1 cellular context compared by ENCODE assay signal in the genomic region with DNA sequence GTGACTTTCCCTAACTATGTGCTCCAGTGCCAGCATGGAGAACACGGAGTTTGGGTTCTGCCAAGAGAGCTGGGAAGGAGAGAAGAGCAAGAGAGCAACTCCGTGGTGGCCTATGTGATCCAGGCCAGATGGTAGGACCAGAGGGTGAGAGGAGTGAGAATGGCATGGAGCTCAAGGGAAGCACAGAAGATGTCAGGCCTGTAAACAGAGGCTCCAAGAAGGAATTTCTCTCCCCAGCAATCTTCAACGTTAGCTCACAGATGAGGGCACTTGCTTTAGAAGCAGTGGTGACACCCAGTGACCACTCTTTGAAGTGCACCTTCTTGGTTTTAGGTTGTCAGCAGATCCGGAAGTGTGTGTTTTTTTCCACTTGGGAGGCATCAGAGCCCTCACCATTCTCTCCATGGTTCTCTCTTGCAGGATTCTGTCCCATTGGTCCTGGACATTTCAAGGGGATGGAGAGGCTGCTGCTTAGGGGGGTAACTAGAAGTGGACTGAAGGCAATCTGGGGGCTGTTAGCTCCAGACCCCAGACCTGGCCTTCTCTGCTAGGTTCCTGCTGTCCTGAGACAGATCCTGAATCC.
TF ChIP-seq lines count a peak whose summit lies in the region.

No MANE protein-coding gene starts in this region.

TF ChIP-seq in HepG2, 621 proteins besides CTCF, POLR2A, EP300 and RAD21 (continued from another document):
- TF ChIP-seq, protein P1, sequence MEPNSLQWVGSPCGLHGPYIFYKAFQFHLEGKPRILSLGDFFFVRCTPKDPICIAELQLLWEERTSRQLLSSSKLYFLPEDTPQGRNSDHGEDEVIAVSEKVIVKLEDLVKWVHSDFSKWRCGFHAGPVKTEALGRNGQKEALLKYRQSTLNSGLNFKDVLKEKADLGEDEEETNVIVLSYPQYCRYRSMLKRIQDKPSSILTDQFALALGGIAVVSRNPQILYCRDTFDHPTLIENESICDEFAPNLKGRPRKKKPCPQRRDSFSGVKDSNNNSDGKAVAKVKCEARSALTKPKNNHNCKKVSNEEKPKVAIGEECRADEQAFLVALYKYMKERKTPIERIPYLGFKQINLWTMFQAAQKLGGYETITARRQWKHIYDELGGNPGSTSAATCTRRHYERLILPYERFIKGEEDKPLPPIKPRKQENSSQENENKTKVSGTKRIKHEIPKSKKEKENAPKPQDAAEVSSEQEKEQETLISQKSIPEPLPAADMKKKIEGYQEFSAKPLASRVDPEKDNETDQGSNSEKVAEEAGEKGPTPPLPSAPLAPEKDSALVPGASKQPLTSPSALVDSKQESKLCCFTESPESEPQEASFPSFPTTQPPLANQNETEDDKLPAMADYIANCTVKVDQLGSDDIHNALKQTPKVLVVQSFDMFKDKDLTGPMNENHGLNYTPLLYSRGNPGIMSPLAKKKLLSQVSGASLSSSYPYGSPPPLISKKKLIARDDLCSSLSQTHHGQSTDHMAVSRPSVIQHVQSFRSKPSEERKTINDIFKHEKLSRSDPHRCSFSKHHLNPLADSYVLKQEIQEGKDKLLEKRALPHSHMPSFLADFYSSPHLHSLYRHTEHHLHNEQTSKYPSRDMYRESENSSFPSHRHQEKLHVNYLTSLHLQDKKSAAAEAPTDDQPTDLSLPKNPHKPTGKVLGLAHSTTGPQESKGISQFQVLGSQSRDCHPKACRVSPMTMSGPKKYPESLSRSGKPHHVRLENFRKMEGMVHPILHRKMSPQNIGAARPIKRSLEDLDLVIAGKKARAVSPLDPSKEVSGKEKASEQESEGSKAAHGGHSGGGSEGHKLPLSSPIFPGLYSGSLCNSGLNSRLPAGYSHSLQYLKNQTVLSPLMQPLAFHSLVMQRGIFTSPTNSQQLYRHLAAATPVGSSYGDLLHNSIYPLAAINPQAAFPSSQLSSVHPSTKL (CRISPR knock-in tag; IDR thresholded peaks at IDR 0.05), result 0 out of 2 replicates have a peak, but pooled peaks have one; percentile 29
- TF ChIP-seq ZBTB7A (CRISPR knock-in tag; IDR thresholded peaks at IDR 0.05) (no peak), ZNF3 (CRISPR knock-in tag; IDR thresholded peaks at IDR 0.05) (no peak), ZNF343 (CRISPR knock-in tag; IDR thresholded peaks at IDR 0.05) (no peak), ZMYM4 (CRISPR knock-in tag; IDR thresholded peaks at IDR 0.05) (peak; percentile 22; the same call in 1 of the 2 replicates), ZNF567 (CRISPR knock-in tag; IDR thresholded peaks at IDR 0.05; ENCODE audit: borderline replicate concordance) (no peak), THAP11 (CRISPR knock-in tag; IDR thresholded peaks at IDR 0.05) (0 out of 2 replicates have a peak, but pooled peaks have one; percentile 11), FOXK2 (IDR thresholded peaks at IDR 0.05) (no peak), ZNF563 (CRISPR knock-in tag; IDR thresholded peaks at IDR 0.05) (no peak), ZNF292 (CRISPR knock-in tag; IDR thresholded peaks at IDR 0.05; ENCODE audit: borderline replicate concordance, low read depth) (0 out of 2 replicates have a peak, but pooled peaks have one; percentile 30), MIXL1 (CRISPR knock-in tag; IDR thresholded peaks at IDR 0.05) (0 out of 2 replicates have a peak, but pooled peaks have one; percentile 42), ZNF230 (CRISPR knock-in tag; IDR thresholded peaks at IDR 0.05) (no peak), MAFF (IDR thresholded peaks at IDR 0.05; ENCODE audit: low read depth, low read length) (peak; percentile 49), ZNF775 (CRISPR knock-in tag; IDR thresholded peaks at IDR 0.05; ENCODE audit: borderline replicate concordance) (no peak), HOXD1 (CRISPR knock-in tag; IDR thresholded peaks at IDR 0.05) (no peak), RXRB (CRISPR knock-in tag; IDR thresholded peaks at IDR 0.05; ENCODE audit: borderline replicate concordance) (peak; percentile 32; the same call in 1 of the 2 replicates), ZNF788 (CRISPR knock-in tag; IDR thresholded peaks at IDR 0.05; ENCODE audit: borderline replicate concordance) (0 out of 2 replicates have a peak, but pooled peaks have one; percentile 12), FOSL2 (CRISPR knock-in tag; IDR thresholded peaks at IDR 0.05) (no peak), TP53 (CRISPR knock-in tag; conservative IDR thresholded peaks at IDR 0.05) (no peak), ELF3 (CRISPR knock-in tag; IDR thresholded peaks at IDR 0.05) (peak; percentile 82), HNRNPUL1 (IDR thresholded peaks at IDR 0.05; ENCODE audit: low read depth, low read length) (no peak), ZNF709 (CRISPR knock-in tag; IDR thresholded peaks at IDR 0.05) (no peak)
- TF ChIP-seq, protein P2, sequence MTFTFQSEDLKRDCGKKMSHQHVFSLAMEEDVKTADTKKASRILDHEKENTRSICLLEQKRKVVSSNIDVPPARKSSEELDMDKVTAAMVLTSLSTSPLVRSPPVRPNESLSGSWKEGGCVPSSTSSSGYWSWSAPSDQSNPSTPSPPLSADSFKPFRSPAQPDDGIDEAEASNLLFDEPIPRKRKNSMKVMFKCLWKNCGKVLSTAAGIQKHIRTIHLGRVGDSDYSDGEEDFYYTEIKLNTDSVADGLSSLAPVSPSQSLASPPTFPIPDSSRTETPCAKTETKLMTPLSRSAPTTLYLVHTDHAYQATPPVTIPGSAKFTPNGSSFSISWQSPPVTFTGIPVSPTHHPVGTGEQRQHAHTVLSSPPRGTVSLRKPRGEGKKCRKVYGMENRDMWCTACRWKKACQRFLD (CRISPR knock-in tag; IDR thresholded peaks at IDR 0.05; ENCODE audit: borderline replicate concordance), result no peak
- TF ChIP-seq, protein P3, sequence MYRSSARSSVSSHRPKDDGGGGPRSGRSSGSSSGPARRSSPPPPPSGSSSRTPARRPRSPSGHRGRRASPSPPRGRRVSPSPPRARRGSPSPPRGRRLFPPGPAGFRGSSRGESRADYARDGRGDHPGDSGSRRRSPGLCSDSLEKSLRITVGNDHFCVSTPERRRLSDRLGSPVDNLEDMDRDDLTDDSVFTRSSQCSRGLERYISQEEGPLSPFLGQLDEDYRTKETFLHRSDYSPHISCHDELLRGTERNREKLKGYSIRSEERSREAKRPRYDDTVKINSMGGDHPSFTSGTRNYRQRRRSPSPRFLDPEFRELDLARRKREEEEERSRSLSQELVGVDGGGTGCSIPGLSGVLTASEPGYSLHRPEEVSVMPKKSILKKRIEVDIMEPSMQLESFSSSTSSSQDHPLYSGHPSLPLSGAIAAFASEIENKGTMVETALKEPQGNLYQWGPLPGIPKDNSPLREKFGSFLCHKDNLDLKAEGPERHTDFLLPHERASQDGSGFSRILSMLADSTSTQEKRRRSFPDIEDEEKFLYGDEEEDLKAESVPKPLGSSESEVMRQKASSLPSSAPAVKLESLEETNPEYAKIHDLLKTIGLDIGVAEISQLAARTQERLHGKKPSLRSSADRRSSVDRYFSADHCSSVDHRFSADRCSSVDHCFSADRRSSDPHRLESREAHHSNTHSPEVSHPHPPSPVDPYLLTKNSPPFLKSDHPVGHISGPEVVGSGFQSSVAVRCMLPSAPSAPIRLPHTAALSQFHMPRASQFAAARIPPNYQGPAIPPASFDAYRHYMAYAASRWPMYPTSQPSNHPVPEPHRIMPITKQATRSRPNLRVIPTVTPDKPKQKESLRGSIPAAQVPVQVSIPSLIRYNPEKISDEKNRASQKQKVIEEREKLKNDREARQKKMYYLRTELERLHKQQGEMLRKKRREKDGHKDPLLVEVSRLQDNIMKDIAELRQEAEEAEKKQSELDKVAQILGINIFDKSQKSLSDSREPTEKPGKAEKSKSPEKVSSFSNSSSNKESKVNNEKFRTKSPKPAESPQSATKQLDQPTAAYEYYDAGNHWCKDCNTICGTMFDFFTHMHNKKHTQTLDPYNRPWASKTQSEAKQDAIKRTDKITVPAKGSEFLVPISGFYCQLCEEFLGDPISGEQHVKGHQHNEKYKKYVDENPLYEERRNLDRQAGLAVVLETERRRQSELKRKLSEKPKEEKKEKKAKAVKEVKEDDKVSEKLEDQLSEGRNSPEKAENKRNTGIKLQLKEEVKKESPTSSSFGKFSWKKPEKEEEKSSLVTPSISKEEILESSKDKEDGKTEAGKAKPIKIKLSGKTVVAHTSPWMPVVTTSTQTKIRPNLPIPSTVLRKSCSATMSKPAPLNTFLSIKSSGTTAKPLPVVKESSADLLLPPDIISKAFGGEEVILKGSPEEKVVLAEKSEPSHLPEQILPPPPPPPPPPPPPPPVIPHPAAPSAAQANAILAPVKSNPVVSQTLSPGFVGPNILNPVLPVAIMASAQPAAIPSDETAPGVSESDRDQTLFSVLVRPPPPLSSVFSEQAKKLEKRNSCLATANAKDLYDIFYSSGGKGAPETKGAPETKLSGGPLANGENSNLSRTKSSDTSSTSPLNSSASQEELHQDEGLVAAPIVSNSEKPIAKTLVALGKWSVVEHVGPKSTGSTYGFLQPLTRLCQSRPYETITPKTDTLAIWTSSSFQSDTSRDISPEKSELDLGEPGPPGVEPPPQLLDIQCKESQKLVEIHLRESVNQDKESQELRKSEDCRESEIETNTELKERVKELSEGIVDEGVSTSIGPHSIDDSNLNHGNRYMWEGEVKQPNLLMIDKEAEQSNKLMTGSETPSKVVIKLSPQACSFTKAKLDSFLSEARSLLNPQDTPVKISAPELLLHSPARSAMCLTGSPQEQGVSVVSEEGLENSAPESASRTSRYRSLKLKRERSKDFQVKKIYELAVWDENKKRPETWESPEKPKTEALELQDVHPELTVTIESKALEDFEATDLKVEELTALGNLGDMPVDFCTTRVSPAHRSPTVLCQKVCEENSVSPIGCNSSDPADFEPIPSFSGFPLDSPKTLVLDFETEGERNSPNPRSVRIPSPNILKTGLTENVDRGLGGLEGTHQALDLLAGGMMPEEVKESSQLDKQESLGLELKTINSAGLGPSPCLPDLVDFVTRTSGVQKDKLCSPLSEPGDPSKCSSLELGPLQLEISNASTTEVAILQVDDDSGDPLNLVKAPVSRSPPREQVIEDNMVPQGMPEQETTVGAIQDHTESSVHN (CRISPR knock-in tag; IDR thresholded peaks at IDR 0.05), result no peak
- TF ChIP-seq, protein P4, sequence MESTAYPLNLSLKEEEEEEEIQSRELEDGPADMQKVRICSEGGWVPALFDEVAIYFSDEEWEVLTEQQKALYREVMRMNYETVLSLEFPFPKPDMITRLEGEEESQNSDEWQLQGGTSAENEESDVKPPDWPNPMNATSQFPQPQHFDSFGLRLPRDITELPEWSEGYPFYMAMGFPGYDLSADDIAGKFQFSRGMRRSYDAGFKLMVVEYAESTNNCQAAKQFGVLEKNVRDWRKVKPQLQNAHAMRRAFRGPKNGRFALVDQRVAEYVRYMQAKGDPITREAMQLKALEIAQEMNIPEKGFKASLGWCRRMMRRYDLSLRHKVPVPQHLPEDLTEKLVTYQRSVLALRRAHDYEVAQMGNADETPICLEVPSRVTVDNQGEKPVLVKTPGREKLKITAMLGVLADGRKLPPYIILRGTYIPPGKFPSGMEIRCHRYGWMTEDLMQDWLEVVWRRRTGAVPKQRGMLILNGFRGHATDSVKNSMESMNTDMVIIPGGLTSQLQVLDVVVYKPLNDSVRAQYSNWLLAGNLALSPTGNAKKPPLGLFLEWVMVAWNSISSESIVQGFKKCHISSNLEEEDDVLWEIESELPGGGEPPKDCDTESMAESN (CRISPR knock-in tag; conservative IDR thresholded peaks at IDR 0.05), result no peak
